In genomic region chr2:108613261-108614042, GRCh38 we compare ENCODE assay signal across 13 cellular contexts.
DNase-seq lines count a peak whose midpoint lies in the region; ATAC-seq, FAIRE-seq and TF ChIP-seq lines count a peak whose summit lies in the region.
"Had no signal": no experiment of that assay in that cellular context is flagged by ENCODE, and none has a peak within 500 bp of the region (broad histone marks: within the 10 kb centered on the region; RNA-seq: fewer than 3 reads in every experiment).

No MANE protein-coding gene starts in this region.

- FAIRE-seq in urothelium cell line (lab: Jason Lieb, UNC) = no peak
- FAIRE-seq: frontal cortex, TTC549 had no signal

- H3K36me3 Mint-ChIP-seq in activated CD8-positive, alpha-beta memory T cell treated with anti-CD3 and anti-CD28 coated beads, Interleukin-2, amount 10 ng/mL, durations not matched to agents 7 days and 5 days = peaks cover 5% of the 10 kb centered on the region
- H3K36me3 Mint-ChIP-seq in activated CD4-positive, alpha-beta memory T cell treated with anti-CD3 and anti-CD28 coated beads for 36 hours = peaks cover 3% of the 10 kb centered on the region
- H3K36me3 Mint-ChIP-seq in immature natural killer cell = peaks cover 0 to 3% (median 0%) of the 10 kb centered on the region in 3 donors

- CTCF ChIA-PET in activated CD8-positive, alpha-beta memory T cell treated with anti-CD3 and anti-CD28 coated beads, Interleukin-2, amount 10 ng/mL, durations not matched to agents 7 days and 5 days (lab: Charles Lee) = interaction anchor here (0.9 to 10.3 kb wide), 5 partner anchors 12 to 80 kb away, joined by 3 to 171 read pairs (median 5); no protein-coding TSS in a partner anchor
- CTCF ChIA-PET in activated CD4-positive, alpha-beta memory T cell treated with anti-CD3 and anti-CD28 coated beads for 36 hours (lab: Charles Lee) = interaction anchor here (1.5 to 10.3 kb wide), 5 partner anchors 8 to 24 kb away, joined by 3 to 237 read pairs (median 20); no protein-coding TSS in a partner anchor

- peak overlapping the region; percentile 82 for H3K27ac Mint-ChIP-seq in activated CD8-positive, alpha-beta memory T cell treated with anti-CD3 and anti-CD28 coated beads, Interleukin-2, amount 10 ng/mL, durations not matched to agents 7 days and 5 days
- peak overlapping the region; percentile 93 for H3K27ac Mint-ChIP-seq in activated CD4-positive, alpha-beta memory T cell treated with anti-CD3 and anti-CD28 coated beads for 36 hours
- H3K27ac Mint-ChIP-seq in immature natural killer cell = peak overlapping the region; percentile 70 to 94 (median 88)

- POLR2A ChIA-PET in activated CD4-positive, alpha-beta memory T cell treated with anti-CD3 and anti-CD28 coated beads for 36 hours (lab: Charles Lee) = interaction anchor here (1.1 to 4.2 kb wide), 6 partner anchors 8 to 80 kb away, joined by 3 to 70 read pairs (median 16); no protein-coding TSS in a partner anchor

- TF ChIP-seq POLR2A in suprapubic skin (IDR thresholded peaks at IDR 0.05) = no peak

- WGBS in suprapubic skin = 68% methylated on average over 9 of the region's 9 CpGs

- H3K27me3 Mint-ChIP-seq in activated CD8-positive, alpha-beta memory T cell treated with anti-CD3 and anti-CD28 coated beads, Interleukin-2, amount 10 ng/mL, durations not matched to agents 7 days and 5 days = no peaks in the 10 kb centered on the region
- no peaks in the 10 kb centered on the region for H3K27me3 Mint-ChIP-seq in activated CD4-positive, alpha-beta memory T cell treated with anti-CD3 and anti-CD28 coated beads for 36 hours
- H3K27me3 Mint-ChIP-seq in immature natural killer cell (ENCODE audit: low read depth in 3 of 3) = peaks cover 0 to 6% (median 3%) of the 10 kb centered on the region in 3 donors

- H3K4me1 ChIP-seq in suprapubic skin = peaks cover 71% of the 10 kb centered on the region

- no peak for TF ChIP-seq EP300 in suprapubic skin (IDR thresholded peaks at IDR 0.05)

- peak overlapping the region; percentile 52 for H3K27ac ChIP-seq in suprapubic skin

- H3K4me1 Mint-ChIP-seq in activated CD8-positive, alpha-beta memory T cell treated with anti-CD3 and anti-CD28 coated beads, Interleukin-2, amount 10 ng/mL, durations not matched to agents 7 days and 5 days = peaks cover 85% of the 10 kb centered on the region
- H3K4me1 Mint-ChIP-seq in activated CD4-positive, alpha-beta memory T cell treated with anti-CD3 and anti-CD28 coated beads for 36 hours (ENCODE audit: low read depth) = peaks cover 89% of the 10 kb centered on the region
- peaks cover 32 to 62% of the 10 kb centered on the region in 2 donors for H3K4me1 Mint-ChIP-seq in immature natural killer cell

- H3K9me3 Mint-ChIP-seq in activated CD8-positive, alpha-beta memory T cell treated with anti-CD3 and anti-CD28 coated beads, Interleukin-2, amount 10 ng/mL, durations not matched to agents 7 days and 5 days (ENCODE audit: low read depth) = no peaks in the 10 kb centered on the region
- no peaks in the 10 kb centered on the region for H3K9me3 Mint-ChIP-seq in activated CD4-positive, alpha-beta memory T cell treated with anti-CD3 and anti-CD28 coated beads for 36 hours
- no peaks in the 10 kb centered on the region for H3K9me3 Mint-ChIP-seq in immature natural killer cell

- H3K36me3 ChIP-seq in suprapubic skin = no peaks in the 10 kb centered on the region

- H3K4me3 ChIP-seq in suprapubic skin = no peak overlapping the region

- no peak for DNase-seq in activated CD8-positive, alpha-beta memory T cell treated with anti-CD3 and anti-CD28 coated beads, Interleukin-2, amount 10 ng/mL, durations not matched to agents 7 days and 5 days
- no peak for DNase-seq in activated CD8-positive, alpha-beta memory T cell treated with anti-CD3 and anti-CD28 coated beads, Interleukin-2, amount 50 U/mL, for 48 hours
- DNase-seq in activated CD4-positive, alpha-beta memory T cell treated with anti-CD3 and anti-CD28 coated beads for 36 hours = no peak
- DNase-seq in immature natural killer cell (no peak), suprapubic skin (ENCODE audit: low spot score in 2 of 2) (no peak), urothelium cell line (ENCODE audit: low spot score) (no peak)
- DNase-seq in activated CD4-positive, CD25-positive, alpha-beta regulatory T cell (lab: John Stamatoyannopoulos, UW) = no peak
- DNase-seq: AML-193, HCEC 1CT, NCI-H226 had no signal

- no peaks in the 10 kb centered on the region for H3K27me3 ChIP-seq in suprapubic skin

- no peak for TF ChIP-seq CTCF in suprapubic skin (IDR thresholded peaks at IDR 0.05)

- H3K9me3 ChIP-seq in suprapubic skin = no peaks in the 10 kb centered on the region

- intact Hi-C loops in activated CD4-positive, alpha-beta memory T cell treated with anti-CD3 and anti-CD28 coated beads for 36 hours (cut with micrococcal nuclease) = loop anchor here (2.0 to 10.0 kb wide), 3 partner anchors 39 to 601 kb away; partner anchors contain the start of gene RANBP2

- H3K4me3 Mint-ChIP-seq in activated CD8-positive, alpha-beta memory T cell treated with anti-CD3 and anti-CD28 coated beads, Interleukin-2, amount 10 ng/mL, durations not matched to agents 7 days and 5 days = no peak overlapping the region
- H3K4me3 Mint-ChIP-seq in activated CD4-positive, alpha-beta memory T cell treated with anti-CD3 and anti-CD28 coated beads for 36 hours = no peak overlapping the region
- H3K4me3 Mint-ChIP-seq in immature natural killer cell = peak overlapping the region in 2 of 5 donors; percentile 14 to 26

- ATAC-seq in activated CD8-positive, alpha-beta memory T cell treated with anti-CD3 and anti-CD28 coated beads, Interleukin-2, amount 10 ng/mL, durations not matched to agents 7 days and 5 days = no peak
- no peak for ATAC-seq in HG02571 (IDR thresholded peaks at IDR 0.05; ENCODE audit: unreplicated experiment)
